In genomic region chr9:126935630-126936029, GRCh38 we compare ENCODE assay signal across 1 cellular context.
TF ChIP-seq lines count a peak whose summit lies in the region.

No MANE protein-coding gene starts in this region.

TF ChIP-seq in IMR-90, 13 proteins besides CTCF, POLR2A, EP300 and RAD21:
- TF ChIP-seq MAZ (IDR thresholded peaks at IDR 0.05; ENCODE audit: borderline replicate concordance, low read depth, low read length), result no peak
- TF ChIP-seq MXI1 (IDR thresholded peaks at IDR 0.05; ENCODE audit: borderline replicate concordance, low read depth, low read length), result no peak
- no peak for TF ChIP-seq BHLHE40 (IDR thresholded peaks at IDR 0.05; ENCODE audit: low read depth, low read length)
- TF ChIP-seq MAFK (IDR thresholded peaks at IDR 0.05; ENCODE audit: low read depth, low read length), result no peak
- no peak for TF ChIP-seq RCOR1 (IDR thresholded peaks at IDR 0.05; ENCODE audit: insufficient replicate concordance, low read length)
- no peak for TF ChIP-seq USF2 (IDR thresholded peaks at IDR 0.05; ENCODE audit: low read depth, low read length)
- no peak for TF ChIP-seq CHD1 (IDR thresholded peaks at IDR 0.05; ENCODE audit: low read depth, low read length)
- TF ChIP-seq FOS (IDR thresholded peaks at IDR 0.05; ENCODE audit: low read depth, low read length), result no peak
- TF ChIP-seq RFX5 (IDR thresholded peaks at IDR 0.05; ENCODE audit: low read depth, low read length), result no peak
- no peak for TF ChIP-seq CEBPB (IDR thresholded peaks at IDR 0.05; ENCODE audit: low read depth, low read length)
- no peak for TF ChIP-seq SMC3 (IDR thresholded peaks at IDR 0.05; ENCODE audit: low read depth, low read length)
- TF ChIP-seq NFE2L2 (IDR thresholded peaks at IDR 0.05; ENCODE audit: low read depth, low read length), result no peak
- no peak for TF ChIP-seq ELK1 (IDR thresholded peaks at IDR 0.05; ENCODE audit: borderline replicate concordance, low read depth, low read length)
